ENCODE assay signal across 9 cellular contexts in genomic region chr1:153649867-153650235, GRCh38. TPM values are rescaled to one million over a fixed set of nuclear protein-coding genes. Genes with fewer than 3 reads are reported as not detected.
DNase-seq lines count a peak whose midpoint lies in the region; ATAC-seq and TF ChIP-seq lines count a peak whose summit lies in the region.
"Had no signal": no experiment of that assay in that cellular context is flagged by ENCODE, and none has a peak within 500 bp of the region (broad histone marks: within the 10 kb centered on the region; RNA-seq: fewer than 3 reads in every experiment).

No MANE protein-coding gene starts in this region.

- H4K8ac ChIP-seq in IMR-90 (ENCODE audit: low read depth in 2 of 2, low read length in 2 of 2), result no peak overlapping the region

- no peak overlapping the region for H2BK15ac ChIP-seq in IMR-90 (ENCODE audit: low read depth, low read length)

- DNase-seq in Ammon's horn (ENCODE audit: low spot score) (peak; percentile 92), IMR-90 (no peak), amygdala (lab: John Stamatoyannopoulos, UW) (peak in 53 of 56 donors; percentile 26 to 90 (median 66)), right lobe of liver (peak; percentile 84 to 93 (median 93)), H7 (no peak), HuH-7.5 (ENCODE audit: low spot score) (no peak)

- no peak overlapping the region for H3K23ac ChIP-seq in IMR-90 (ENCODE audit: low read depth, low read length)

- dilution Hi-C loops in IMR-90 (cut with HindIII; ENCODE audit: low sequenced_read_pairs, unreplicated experiment), result no loop called here

- no peaks in the 10 kb centered on the region for H3K9me3 ChIP-seq in IMR-90 (ENCODE audit: control insufficient read depth, insufficient read depth, low read length)
- H3K9me3 ChIP-seq in right lobe of liver, result no peaks in the 10 kb centered on the region

- CTCF ChIA-PET in IMR-90 (lab: Yijun Ruan, JAX), result interaction anchor here (0.8 kb wide), 1 partner anchor 81 kb away, joined by 3 read pairs; no protein-coding TSS in a partner anchor

- H3K27ac ChIP-seq in IMR-90 (ENCODE audit: insufficient read depth, low read length), result no peak overlapping the region
- no peak overlapping the region for H3K27ac ChIP-seq in right lobe of liver

- peaks cover 10% of the 10 kb centered on the region for H3K9me1 ChIP-seq in IMR-90 (ENCODE audit: insufficient read depth, low read length)

- peak overlapping the region; percentile 62 for H2AFZ ChIP-seq in IMR-90 (replicated peaks; ENCODE audit: low read length, poor library complexity)

- in situ Hi-C loops in IMR-90 (cut with MboI; ENCODE audit: low sequenced_read_pairs), result loop anchor here (10.0 kb wide), 1 partner anchor 135 kb away; no protein-coding TSS in a partner anchor

- no TSS peak for BruUV-seq in IMR-90 (replicated peaks; lab: Mats Ljungman, UMichigan)

- H4K20me1 ChIP-seq in IMR-90 (ENCODE audit: insufficient read depth, low read length), result no peaks in the 10 kb centered on the region

- TF ChIP-seq POLR2A in IMR-90 (IDR thresholded peaks at IDR 0.05; ENCODE audit: low read depth, low read length) (no peak), right lobe of liver (IDR thresholded peaks at IDR 0.05) (no peak)

- no peak overlapping the region for H4K5ac ChIP-seq in IMR-90 (ENCODE audit: low read depth, low read length)

- POLR2A ChIA-PET in IMR-90 (lab: Charles Lee; ENCODE audit: unreplicated experiment), result no interaction called here

- H2BK5ac ChIP-seq in IMR-90 (ENCODE audit: low read depth, low read length, poor library complexity, severe bottlenecking), result no peak overlapping the region

- no peak overlapping the region for H3K9ac ChIP-seq in IMR-90 (ENCODE audit: low read depth, low read length)

- WGBS in IMR-90 (ENCODE audit: extremely low coverage in 2 of 2, insufficient read length in 1 of 2), 2 experiments, result no CpG with 5 or more reads among the region's 2 CpGs
- WGBS in right lobe of liver (ENCODE audit: insufficient coverage, low coverage, low lambda C conversion rate, missing lambda C conversion rate), result 50% methylated on average over 2 of the region's 2 CpGs

- intact Hi-C loops in IMR-90 (cut with micrococcal nuclease) (no loop called here), right lobe of liver (cut with DNase I) (loop anchor here in 1 of 2 donors (10.0 kb wide), 1 partner anchor 75 kb away; no protein-coding TSS in a partner anchor)

- H2BK120ac ChIP-seq in IMR-90 (ENCODE audit: low read depth, low read length), result no peak overlapping the region

- ATAC-seq in IMR-90 (ENCODE audit: low read depth) (no peak), right lobe of liver (peak; percentile 90 to 94 (median 93)), GM21423 (IDR thresholded peaks at IDR 0.05; ENCODE audit: unreplicated experiment) (no peak), HG03520 (IDR thresholded peaks at IDR 0.05; ENCODE audit: unreplicated experiment) (no peak)

- peaks cover 0 to 13% of the 10 kb centered on the region in 2 experiments; a peak in 3 of 4 replicates for H3K79me1 ChIP-seq in IMR-90 (ENCODE audit: low read depth in 1 of 2, low read length in 2 of 2)

- H2AK5ac ChIP-seq in IMR-90 (ENCODE audit: low read depth, low read length), result no peak overlapping the region

- H3K4ac ChIP-seq in IMR-90 (ENCODE audit: low read depth, low read length), result no peak overlapping the region

- H3K4me1 ChIP-seq in IMR-90 (ENCODE audit: control insufficient read depth, insufficient read depth, low read length), result peaks cover 7% of the 10 kb centered on the region
- peaks cover 0 to 13% (median 6%) of the 10 kb centered on the region in 4 donors for H3K4me1 ChIP-seq in right lobe of liver

- H4K91ac ChIP-seq in IMR-90 (ENCODE audit: insufficient read depth, low read depth, low read length), result no peak overlapping the region

- H3K4me2 ChIP-seq in IMR-90 (ENCODE audit: low read depth, low read length), result no peak overlapping the region

- H3K4me3 ChIP-seq in IMR-90 (ENCODE audit: insufficient read depth, low read depth, low read length) (no peak overlapping the region), right lobe of liver (no peak overlapping the region), H7 (ENCODE audit: insufficient read depth, low read depth, low read length) (no peak overlapping the region)

- TF ChIP-seq CTCF in IMR-90 (conservative IDR thresholded peaks at IDR 0.05; ENCODE audit: low read depth, low read length) (no peak), right lobe of liver (IDR thresholded peaks at IDR 0.05) (no peak)

- H2BK20ac ChIP-seq in IMR-90 (ENCODE audit: low read depth, low read length), result no peak overlapping the region

- no peak for TF ChIP-seq RAD21 in IMR-90 (IDR thresholded peaks at IDR 0.05; ENCODE audit: low read length)

- H3K18ac ChIP-seq in IMR-90 (ENCODE audit: low read depth, low read length), result no peak overlapping the region

- H2AK9ac ChIP-seq in IMR-90 (replicated peaks; ENCODE audit: low read depth, low read length, poor library complexity), result peak overlapping the region; percentile 81

- no peak overlapping the region for H3K14ac ChIP-seq in IMR-90 (replicated peaks; ENCODE audit: low read depth, low read length)

- no peak overlapping the region for H3K56ac ChIP-seq in IMR-90 (ENCODE audit: extremely low read depth, insufficient read depth, low read length)

- H3K36me3 ChIP-seq in IMR-90 (ENCODE audit: control insufficient read depth, insufficient read depth, low read length) (peaks cover 15% of the 10 kb centered on the region), right lobe of liver (peaks cover 0 to 19% (median 14%) of the 10 kb centered on the region in 4 donors), H7 (replicated peaks; ENCODE audit: control insufficient read depth, insufficient read depth, low read length) (peaks cover 8% of the 10 kb centered on the region)

- H3K27me3 ChIP-seq in IMR-90 (ENCODE audit: control insufficient read depth, insufficient read depth, low read length) (no peaks in the 10 kb centered on the region), right lobe of liver (no peaks in the 10 kb centered on the region), H7 (ENCODE audit: control insufficient read depth, insufficient read depth, low read length) (no peaks in the 10 kb centered on the region)

TF ChIP-seq in IMR-90, 13 proteins besides CTCF, POLR2A, EP300 and RAD21:
- no peak for TF ChIP-seq MAFK (IDR thresholded peaks at IDR 0.05; ENCODE audit: low read depth, low read length)
- no peak for TF ChIP-seq RCOR1 (IDR thresholded peaks at IDR 0.05; ENCODE audit: insufficient replicate concordance, low read length)
- TF ChIP-seq FOS (IDR thresholded peaks at IDR 0.05; ENCODE audit: low read depth, low read length), result no peak
- TF ChIP-seq RFX5 (IDR thresholded peaks at IDR 0.05; ENCODE audit: low read depth, low read length), result no peak
- no peak for TF ChIP-seq USF2 (IDR thresholded peaks at IDR 0.05; ENCODE audit: low read depth, low read length)
- TF ChIP-seq MAZ (IDR thresholded peaks at IDR 0.05; ENCODE audit: borderline replicate concordance, low read depth, low read length), result no peak
- TF ChIP-seq MXI1 (IDR thresholded peaks at IDR 0.05; ENCODE audit: borderline replicate concordance, low read depth, low read length), result no peak
- TF ChIP-seq BHLHE40 (IDR thresholded peaks at IDR 0.05; ENCODE audit: low read depth, low read length), result no peak
- no peak for TF ChIP-seq SMC3 (IDR thresholded peaks at IDR 0.05; ENCODE audit: low read depth, low read length)

RNA-seq across cellular contexts. Expression of gene SNAPIN, which starts 8.7 kb away (rescaled TPM):
- 37.2 and 40.9 TPM in 2 replicates for total RNA-seq in IMR-90 (2012; rRNA removed)
- polyA plus RNA-seq in IMR-90 (2012; rRNA removed), result 37.4 and 39.1 TPM in 2 replicates
- 47.1 and 71.5 TPM in 2 replicates for polyA plus RNA-seq in IMR-90 (2012; cell fraction: cytosol; rRNA removed)
- 16.6 and 34.9 TPM in 2 replicates for polyA plus RNA-seq in IMR-90 (2012; cell fraction: nucleus; rRNA removed; ENCODE audit: low replicate concordance)
- total RNA-seq in right lobe of liver, result 10 to 100 TPM; 14.6 to 33.2 (median 18.0) TPM
- 48.3 and 48.5 TPM in 2 replicates for total RNA-seq in H7 (2014; rRNA removed; shearing (Covaris generic))

RNA-seq across cellular contexts. Expression of gene CHTOP, which starts 16.0 kb away (rescaled TPM):
- 33.9 and 38.9 TPM in 2 replicates for total RNA-seq in IMR-90 (2012; rRNA removed)
- 49.3 and 50.8 TPM in 2 replicates for polyA plus RNA-seq in IMR-90 (2012; rRNA removed)
- 35.0 and 80.4 TPM in 2 replicates for polyA plus RNA-seq in IMR-90 (2012; cell fraction: cytosol; rRNA removed)
- polyA plus RNA-seq in IMR-90 (2012; cell fraction: nucleus; rRNA removed; ENCODE audit: low replicate concordance), result 34.8 and 95.9 TPM in 2 replicates
- total RNA-seq in right lobe of liver, result 10 to 100 TPM; 21.9 to 29.7 (median 26.0) TPM
- 63.8 and 67.0 TPM in 2 replicates for total RNA-seq in H7 (2014; rRNA removed; shearing (Covaris generic))

RNA-seq across cellular contexts. Expression of gene ILF2, which starts 20.9 kb away (rescaled TPM):
- total RNA-seq in IMR-90 (2012; rRNA removed), result 405 and 504 TPM in 2 replicates
- 269 and 273 TPM in 2 replicates for polyA plus RNA-seq in IMR-90 (2012; rRNA removed)
- polyA plus RNA-seq in IMR-90 (2012; cell fraction: cytosol; rRNA removed), result 87.2 and 161 TPM in 2 replicates
- 43.3 and 169 TPM in 2 replicates for polyA plus RNA-seq in IMR-90 (2012; cell fraction: nucleus; rRNA removed; ENCODE audit: low replicate concordance)
- total RNA-seq in right lobe of liver, result 10 to 100 TPM; 30.2 to 55.9 (median 38.7) TPM
- total RNA-seq in H7 (2014; rRNA removed; shearing (Covaris generic)), result 624 and 716 TPM in 2 replicates

RNA-seq across cellular contexts. Expression of gene S100A1, which starts 21.6 kb away (rescaled TPM):
- total RNA-seq in IMR-90 (2012; rRNA removed) (0.18 TPM in 1 of 2 replicates, not detected in the other), right lobe of liver (1 to 10 TPM in 3 of 6 experiments, under 1 TPM in 3; 0.40 to 2.1 (median 1.0) TPM)
- polyA plus RNA-seq in IMR-90 (2012; rRNA removed), result 0.29 and 0.59 TPM in 2 replicates
- polyA plus RNA-seq in IMR-90 (2012; cell fraction: cytosol; rRNA removed), result 1.1 and 1.2 TPM in 2 replicates
- polyA plus RNA-seq in IMR-90 (2012; cell fraction: nucleus; rRNA removed; ENCODE audit: low replicate concordance), result 0.14 and 0.48 TPM in 2 replicates
- total RNA-seq in H7 (2014; rRNA removed; shearing (Covaris generic)), result 0.63 and 0.80 TPM in 2 replicates
- total RNA-seq: pulmonary artery endothelial cell had no signal

RNA-seq across cellular contexts. Expression of gene S100A13, which starts 22.5 kb away (rescaled TPM):
- 122 and 225 TPM in 2 replicates for total RNA-seq in IMR-90 (2012; rRNA removed)
- 468 and 529 TPM in 2 replicates for polyA plus RNA-seq in IMR-90 (2012; rRNA removed)
- polyA plus RNA-seq in IMR-90 (2012; cell fraction: cytosol; rRNA removed), result 242 and 504 TPM in 2 replicates
- polyA plus RNA-seq in IMR-90 (2012; cell fraction: nucleus; rRNA removed; ENCODE audit: low replicate concordance), result 112 and 221 TPM in 2 replicates
- total RNA-seq in right lobe of liver, result 10 to 100 TPM; 10.4 to 24.5 (median 21.9) TPM
- 80.8 and 93.2 TPM in 2 replicates for total RNA-seq in H7 (2014; rRNA removed; shearing (Covaris generic))

Comparison
In these comparisons a context has a peak if more than half of its experiments do, and no peak if none do; other contexts are left out.
1. DNase-seq: peak in Ammon's horn (single experiment), amygdala (53 of 56) and right lobe of liver (3 of 3); none in IMR-90 (single experiment), H7 (single experiment) and HuH-7.5 (single experiment).
2. ATAC-seq: peak in right lobe of liver (4 of 4); none in IMR-90 (single experiment), GM21423 (single experiment) and HG03520 (single experiment).